Comparison of ENCODE assay signal across 14 cellular contexts in genomic region chr12:59444932-59445331, GRCh38.
A peak's percentile ranks its signal among the peaks of the same experiment; 100 is the strongest.
DNase-seq lines count a peak whose midpoint lies in the region; ATAC-seq, FAIRE-seq and TF ChIP-seq lines count a peak whose summit lies in the region.
"Had no signal": no experiment of that assay in that cellular context is flagged by ENCODE, and none has a peak within 500 bp of the region (broad histone marks: within the 10 kb centered on the region; RNA-seq: fewer than 3 reads in every experiment).

No MANE protein-coding gene starts in this region.

- H2AFZ ChIP-seq in OCI-LY3 (ENCODE audit: low read depth, low read length) = no peak overlapping the region

- H3K27ac ChIP-seq in OCI-LY3 (ENCODE audit: low read length) = no peak overlapping the region

- no peaks in the 10 kb centered on the region for H3K36me3 ChIP-seq in OCI-LY3 (replicated peaks; ENCODE audit: low read depth, low read length)

- H3K4me3 Mint-ChIP-seq in natural killer cell = no peak overlapping the region
- H3K4me3 Mint-ChIP-seq: activated naive CD8-positive, alpha-beta T cell treated with anti-CD3 and anti-CD28 coated beads, Interleukin-2, amount 10 ng/mL, durations not matched to agents 7 days and 5 days; stimulated activated naive CD8-positive, alpha-beta T cell treated with anti-CD3 and anti-CD28 coated beads, Interleukin-15, Interleukin-2, amounts not matched to agents 100 ng/mL and 50 ng/mL, for 24 hours had no signal

- no peak overlapping the region for H3K27ac Mint-ChIP-seq in natural killer cell
- H3K27ac Mint-ChIP-seq: activated naive CD8-positive, alpha-beta T cell treated with anti-CD3 and anti-CD28 coated beads, Interleukin-2, amount 10 ng/mL, durations not matched to agents 7 days and 5 days; stimulated activated naive CD8-positive, alpha-beta T cell treated with anti-CD3 and anti-CD28 coated beads, Interleukin-15, Interleukin-2, amounts not matched to agents 100 ng/mL and 50 ng/mL, for 24 hours had no signal

- H3K4me3 ChIP-seq in AG04449 (ENCODE audit: low read depth, low read length) (no peak overlapping the region), OCI-LY3 (ENCODE audit: low read length) (no peak overlapping the region), epithelial cell of proximal tubule (ENCODE audit: low read depth, low read length) (no peak overlapping the region)
- H3K4me3 ChIP-seq: smooth muscle cell had no signal

- no peaks in the 10 kb centered on the region for H3K4me1 ChIP-seq in OCI-LY3 (ENCODE audit: low read length)

- H3K4me2 ChIP-seq in OCI-LY3 (ENCODE audit: low read length) = no peak overlapping the region
- H3K4me2 ChIP-seq: smooth muscle cell had no signal

- TF ChIP-seq CTCF in AG04449 (IDR thresholded peaks at IDR 0.05; ENCODE audit: insufficient read depth, low read length, missing control alignments) (peak; percentile 26), D721Med (IDR thresholded peaks at IDR 0.05; ENCODE audit: insufficient read depth, missing control alignments) (peak; percentile 1), OCI-LY3 (IDR thresholded peaks at IDR 0.05; ENCODE audit: low read depth, low read length) (peak; percentile 67), epithelial cell of proximal tubule (conservative IDR thresholded peaks at IDR 0.05; ENCODE audit: low read depth, low read length) (peak; percentile 78), natural killer cell (IDR thresholded peaks at IDR 0.05) (no peak), omental fat pad (IDR thresholded peaks at IDR 0.05) (no peak)

- POLR2A ChIA-PET in AG04449 (lab: Yijun Ruan, JAX) = no interaction called here

- H3K9ac ChIP-seq in OCI-LY3 (ENCODE audit: low read length) = no peak overlapping the region

- CTCF ChIA-PET in AG04449 (lab: Yijun Ruan, JAX) = interaction anchor here (1.1 to 1.6 kb wide), 4 partner anchors 10 to 1045 kb away, joined by 3 to 5 read pairs (median 3); no protein-coding TSS in a partner anchor

- FAIRE-seq in D721Med (lab: Jason Lieb, UNC) = no peak
- FAIRE-seq: TTC549 had no signal

- H3K9me3 Mint-ChIP-seq in natural killer cell = peaks cover 8% of the 10 kb centered on the region in 2 donors

- H3K27me3 Mint-ChIP-seq in natural killer cell (ENCODE audit: low read depth in 2 of 2) = no peaks in the 10 kb centered on the region
- H3K27me3 Mint-ChIP-seq: activated naive CD8-positive, alpha-beta T cell treated with anti-CD3 and anti-CD28 coated beads, Interleukin-2, amount 10 ng/mL, durations not matched to agents 7 days and 5 days had no signal

- no peaks in the 10 kb centered on the region for H3K27me3 ChIP-seq in OCI-LY3 (ENCODE audit: low read depth, low read length)

- ATAC-seq in natural killer cell = no peak
- no peak for ATAC-seq in omental fat pad (ENCODE audit: low FRiP score)

- H4K20me1 ChIP-seq in OCI-LY3 (ENCODE audit: insufficient read depth, low read length) = no peaks in the 10 kb centered on the region

- intact Hi-C loops in natural killer cell (cut with micrococcal nuclease) = no loop called here

- H3K79me2 ChIP-seq in OCI-LY3 (ENCODE audit: low read length) = no peaks in the 10 kb centered on the region

- H3K4me1 Mint-ChIP-seq in natural killer cell = no peaks in the 10 kb centered on the region
- H3K4me1 Mint-ChIP-seq: activated naive CD8-positive, alpha-beta T cell treated with anti-CD3 and anti-CD28 coated beads, Interleukin-2, amount 10 ng/mL, durations not matched to agents 7 days and 5 days had no signal

- no peaks in the 10 kb centered on the region for H3K36me3 Mint-ChIP-seq in natural killer cell
- H3K36me3 Mint-ChIP-seq: activated naive CD8-positive, alpha-beta T cell treated with anti-CD3 and anti-CD28 coated beads, Interleukin-2, amount 10 ng/mL, durations not matched to agents 7 days and 5 days had no signal

- no peak for DNase-seq in AG04449 (ENCODE audit: low read depth, low spot score)
- no peak for DNase-seq in D721Med (ENCODE audit: insufficient read length, low spot score)
- no peak for DNase-seq in epithelial cell of proximal tubule (ENCODE audit: low read depth)
- no peak for DNase-seq in Kasumi-1 (lab: John Stamatoyannopoulos, UW)
- no peak for DNase-seq in amygdala (lab: John Stamatoyannopoulos, UW)
- DNase-seq in natural killer cell = no peak
- DNase-seq in omental fat pad (ENCODE audit: low spot score) = no peak
- DNase-seq: activated naive CD8-positive, alpha-beta T cell treated with anti-CD3 and anti-CD28 coated beads, Interleukin-2, amount 10 ng/mL, durations not matched to agents 7 days and 5 days; GDM1; midbrain had no signal

- H3K9me3 ChIP-seq in OCI-LY3 (ENCODE audit: insufficient read depth, low read length) = no peaks in the 10 kb centered on the region

Comparison
In these comparisons a context has a peak if more than half of its experiments do, and no peak if none do; other contexts are left out.
1. CTCF ChIP-seq: peak in AG04449 (single experiment), D721Med (single experiment), OCI-LY3 (single experiment) and epithelial cell of proximal tubule (single experiment); none in natural killer cell (single experiment) and omental fat pad (0 of 3).